ENCODE assay signal across 8 cellular contexts in the genomic region with DNA sequence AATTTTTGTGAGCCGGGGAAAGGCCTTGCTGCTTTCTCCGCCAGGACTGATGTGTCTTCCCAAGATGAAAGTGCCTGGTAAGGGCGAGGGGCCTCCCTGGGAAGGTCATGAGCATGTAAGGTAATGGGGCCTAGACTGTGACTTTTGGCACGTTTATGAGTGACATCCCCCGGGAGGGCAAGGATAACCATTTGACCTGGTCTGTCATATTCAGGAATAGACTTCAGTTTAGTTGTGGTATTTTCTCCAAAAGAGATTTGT. TPM values are rescaled to one million over a fixed set of nuclear protein-coding genes. Genes with fewer than 3 reads are reported as not detected.
DNase-seq lines count a peak whose midpoint lies in the region; ATAC-seq lines count a peak whose summit lies in the region.

No MANE protein-coding gene starts in this region.

- H3K36me3 Mint-ChIP-seq in T-cell, result peaks cover 24% of the 10 kb centered on the region
- H3K36me3 Mint-ChIP-seq in natural killer cell treated with Interleukin-12 subunit alpha and Interleukin-12 subunit beta and Interleukin-15 and Interleukin-18, amount 100 ng/mL, for 72 hours, result peaks cover 21% of the 10 kb centered on the region

- peaks cover 30 to 38% (median 38%) of the 10 kb centered on the region in 3 donors for H3K4me1 Mint-ChIP-seq in T-cell
- H3K4me1 Mint-ChIP-seq in natural killer cell treated with Interleukin-12 subunit alpha and Interleukin-12 subunit beta and Interleukin-15 and Interleukin-18, amount 100 ng/mL, for 72 hours (ENCODE audit: low read depth in 2 of 2), result peaks cover 23% of the 10 kb centered on the region in 2 donors

- POLR2A ChIA-PET in T-cell (lab: Charles Lee), result interaction anchor here in 1 of 2 donors (0.9 kb wide), 2 partner anchors 21 to 64 kb away, joined by 3 to 5 read pairs; no protein-coding TSS in a partner anchor

- ATAC-seq in HG03045 (IDR thresholded peaks at IDR 0.05; ENCODE audit: unreplicated experiment) (peak; percentile 10), T-cell (replicated peaks in 1 of 4) (peak in 3 of 4 experiments; percentile 2 to 13 (median 4)), HG03095 (IDR thresholded peaks at IDR 0.05; ENCODE audit: unreplicated experiment) (no peak), HG02885 (IDR thresholded peaks at IDR 0.05; ENCODE audit: poor library complexity, unreplicated experiment) (no peak)
- no peak for ATAC-seq in natural killer cell treated with Interleukin-12 subunit alpha and Interleukin-12 subunit beta and Interleukin-15 and Interleukin-18, amount 100 ng/mL, for 72 hours

- H3K27ac ChIP-seq in epithelial cell of prostate, result peak overlapping the region; percentile 85

- H3K9me3 Mint-ChIP-seq in T-cell, result no peaks in the 10 kb centered on the region
- H3K9me3 Mint-ChIP-seq in natural killer cell treated with Interleukin-12 subunit alpha and Interleukin-12 subunit beta and Interleukin-15 and Interleukin-18, amount 100 ng/mL, for 72 hours, result no peaks in the 10 kb centered on the region

- peak overlapping the region; percentile 97 for H3K27ac Mint-ChIP-seq in T-cell
- H3K27ac Mint-ChIP-seq in natural killer cell treated with Interleukin-12 subunit alpha and Interleukin-12 subunit beta and Interleukin-15 and Interleukin-18, amount 100 ng/mL, for 72 hours, result peak overlapping the region; percentile 87 to 97

- CTCF ChIA-PET in T-cell (lab: Charles Lee), result no interaction called here

- H3K4me3 Mint-ChIP-seq in T-cell, result peak overlapping the region; percentile 95 to 97 (median 96)
- peak overlapping the region; percentile 90 for H3K4me3 Mint-ChIP-seq in natural killer cell treated with Interleukin-12 subunit alpha and Interleukin-12 subunit beta and Interleukin-15 and Interleukin-18, amount 100 ng/mL, for 72 hours

- DNase-seq in Daoy (ENCODE audit: low read depth) (peak; percentile 35), T-cell (peak in 2 of 34 experiments; percentile 5 to 24), epithelial cell of prostate (ENCODE audit: low read depth, low spot score) (no peak), GM19240 (ENCODE audit: insufficient read length, low spot score) (no peak)
- no peak for DNase-seq in natural killer cell treated with Interleukin-12 subunit alpha and Interleukin-12 subunit beta and Interleukin-15 and Interleukin-18, amount 100 ng/mL, for 72 hours (ENCODE audit: low spot score)

- no peaks in the 10 kb centered on the region for H3K27me3 Mint-ChIP-seq in T-cell
- no peaks in the 10 kb centered on the region for H3K27me3 Mint-ChIP-seq in natural killer cell treated with Interleukin-12 subunit alpha and Interleukin-12 subunit beta and Interleukin-15 and Interleukin-18, amount 100 ng/mL, for 72 hours

RNA-seq across cellular contexts. Expression of a gene that starts 0.6 kb away (rescaled TPM):
- 520 and 547 TPM in 2 replicates for total RNA-seq in Daoy (2014; rRNA removed; shearing (Covaris generic))
- total RNA-seq in T-cell, result 100 to 1,000 TPM; 280 to 382 (median 356) TPM
- total RNA-seq in natural killer cell treated with Interleukin-12 subunit alpha and Interleukin-12 subunit beta and Interleukin-15 and Interleukin-18, amount 100 ng/mL, for 72 hours, result 100 to 1,000 TPM; 230 to 268 TPM

RNA-seq across cellular contexts. Expression of a gene that starts 23.5 kb away (rescaled TPM):
- total RNA-seq in Daoy (2014; rRNA removed; shearing (Covaris generic)), result 65.7 and 91.0 TPM in 2 replicates
- 10 to 100 TPM; 34.8 to 42.0 (median 35.9) TPM for total RNA-seq in T-cell
- 10 to 100 TPM; 54.7 to 59.7 TPM for total RNA-seq in natural killer cell treated with Interleukin-12 subunit alpha and Interleukin-12 subunit beta and Interleukin-15 and Interleukin-18, amount 100 ng/mL, for 72 hours

Comparison
In these comparisons a context has a peak if more than half of its experiments do, and no peak if none do; other contexts are left out.
1. ATAC-seq: peak in HG03045 (single experiment) and T-cell (3 of 4); none in natural killer cell treated with Interleukin-12 subunit alpha and Interleukin-12 subunit beta and Interleukin-15 and Interleukin-18, amount 100 ng/mL, for 72 hours (0 of 2), HG03095 (single experiment) and HG02885 (single experiment).